Comparison of ENCODE assay signal across 8 cellular contexts in genomic region chr11:94786264-94787126, GRCh38. TPM values are rescaled to one million over a fixed set of nuclear protein-coding genes. Genes with fewer than 3 reads are reported as not detected.
DNase-seq lines count a peak whose midpoint lies in the region; ATAC-seq and TF ChIP-seq lines count a peak whose summit lies in the region.

No MANE protein-coding gene starts in this region.

- peak; percentile 11 for DNase-seq in NCI-H748 (lab: John Stamatoyannopoulos, UW; ENCODE audit: unreplicated experiment)
- DNase-seq in NCI-H748 treated with DMSO at 0.1 percent for 48 hours (lab: John Stamatoyannopoulos, UW), result no peak
- DNase-seq in RKO (ENCODE audit: low spot score), result peak; percentile 60
- peak in 1 of 2 donors; percentile 74 for DNase-seq in fibroblast of lung (ENCODE audit: low read depth in 2 of 2)
- DNase-seq in sciatic nerve (ENCODE audit: low spot score), result no peak
- DNase-seq in HPDE6-E6E7 (ENCODE audit: extremely low spot score), result no peak

- H3K9me3 ChIP-seq in fibroblast of lung (ENCODE audit: control insufficient read depth, insufficient read depth, low read depth, low read length), result no peaks in the 10 kb centered on the region

- peak overlapping the region; percentile 27 for H3K4me2 ChIP-seq in fibroblast of lung (ENCODE audit: extremely low read depth, insufficient read depth, low read length)

- H3K27me3 ChIP-seq in fibroblast of lung (ENCODE audit: control insufficient read depth, insufficient read depth, low read length), result no peaks in the 10 kb centered on the region

- ATAC-seq in HG02588 (IDR thresholded peaks at IDR 0.05; ENCODE audit: unreplicated experiment) (peak; percentile 57), sciatic nerve (peak; percentile 36), GM18861 (IDR thresholded peaks at IDR 0.05; ENCODE audit: unreplicated experiment) (no peak)

- H3K36me3 ChIP-seq in fibroblast of lung (ENCODE audit: control insufficient read depth, insufficient read depth, low read length), result no peaks in the 10 kb centered on the region

- H3K9ac ChIP-seq in fibroblast of lung (ENCODE audit: insufficient read depth, low read length), result no peak overlapping the region

- intact Hi-C loops in sciatic nerve (cut with DNase I), result no loop called here

- no peak overlapping the region for H2AFZ ChIP-seq in fibroblast of lung (ENCODE audit: low read length)

- H3K4me3 ChIP-seq in fibroblast of lung (replicated peaks in 1 of 4; ENCODE audit: control extremely low read depth in 1 of 4, insufficient read depth in 1 of 4, low read depth in 3 of 4, low read length in 4 of 4), result no peak overlapping the region

- H3K79me2 ChIP-seq in fibroblast of lung (ENCODE audit: control insufficient read depth, insufficient read depth, low read length), result peaks cover 62% of the 10 kb centered on the region

- H3K27ac ChIP-seq in fibroblast of lung (ENCODE audit: insufficient read depth, low read length), result no peak overlapping the region

- TF ChIP-seq CTCF in fibroblast of lung (conservative IDR thresholded peaks at IDR 0.05 in 1 of 2, IDR thresholded peaks at IDR 0.05 in 1 of 2; ENCODE audit: low read depth in 1 of 2, low read length in 2 of 2), result peak; percentile 70 to 71

- H3K4me1 ChIP-seq in fibroblast of lung (ENCODE audit: control insufficient read depth, extremely low read depth, insufficient read depth, low read length), result peaks cover 28% of the 10 kb centered on the region

- H4K20me1 ChIP-seq in fibroblast of lung (ENCODE audit: control insufficient read depth, extremely low read depth, insufficient read depth, low read length), result no peaks in the 10 kb centered on the region

RNA-seq across cellular contexts. Expression of gene AMOTL1, which starts 18.3 kb away (rescaled TPM):
- total RNA-seq in fibroblast of lung (62.1 and 63.7 TPM in 2 replicates), sciatic nerve (75.6 TPM)
- 28.2 and 38.0 TPM in 2 replicates for polyA plus RNA-seq in fibroblast of lung
- 22.5 and 37.8 TPM in 2 replicates for polyA plus RNA-seq in fibroblast of lung (2012)
- polyA minus RNA-seq in fibroblast of lung (ENCODE audit: low replicate concordance), result 50.3 and 60.6 TPM in 2 replicates

Comparison
In these comparisons a context has a peak if more than half of its experiments do, and no peak if none do; other contexts are left out.
1. DNase-seq: peak in NCI-H748 (single experiment) and RKO (single experiment); none in NCI-H748 treated with DMSO at 0.1 percent for 48 hours (single experiment), sciatic nerve (single experiment) and HPDE6-E6E7 (single experiment).